ENCODE assay signal across 14 cellular contexts in genomic region chr10:101289541-101289940, GRCh38.
"Had no signal": no experiment of that assay in that cellular context is flagged by ENCODE, and none has a peak within 500 bp of the region (broad histone marks: within the 10 kb centered on the region; RNA-seq: fewer than 3 reads in every experiment).

No MANE protein-coding gene starts in this region.

- H3K36me3 Mint-ChIP-seq: natural killer cell treated with Interleukin-12 subunit alpha and Interleukin-12 subunit beta and Interleukin-15 and Interleukin-18, amount 100 ng/mL, for 72 hours had no signal

- H3K27ac Mint-ChIP-seq: activated T-helper 2 cell treated with anti-CD3 and anti-CD28 coated beads, Interferon-gamma antibody, Interleukin-2, Interleukin-4, amounts not matched to agents 10 μg/mL and 5 μg/mL and 100 μg/mL, durations not matched to agents 14 hours and 24 hours and 36 hours; natural killer cell treated with Interleukin-12 subunit alpha and Interleukin-12 subunit beta and Interleukin-15 and Interleukin-18, amount 100 ng/mL, for 72 hours had no signal

- H3K9me3 Mint-ChIP-seq: activated T-helper 2 cell treated with anti-CD3 and anti-CD28 coated beads, Interferon-gamma antibody, Interleukin-2, Interleukin-4, amounts not matched to agents 10 μg/mL and 5 μg/mL and 100 μg/mL, durations not matched to agents 14 hours and 24 hours and 36 hours; natural killer cell treated with Interleukin-12 subunit alpha and Interleukin-12 subunit beta and Interleukin-15 and Interleukin-18, amount 100 ng/mL, for 72 hours had no signal

- ATAC-seq: left colon; mucosa of descending colon; natural killer cell treated with Interleukin-12 subunit alpha and Interleukin-12 subunit beta and Interleukin-15 and Interleukin-18, amount 100 ng/mL, for 72 hours; stimulated activated naive CD8-positive, alpha-beta T cell treated with anti-CD3 and anti-CD28 coated beads, Interleukin-15, Interleukin-2, amounts not matched to agents 100 U/mL and 50 U/mL, for 24 hours had no signal

- H3K4me3 Mint-ChIP-seq: natural killer cell treated with Interleukin-12 subunit alpha and Interleukin-12 subunit beta and Interleukin-15 and Interleukin-18, amount 100 ng/mL, for 72 hours had no signal

- DNase-seq: activated CD4-positive, alpha-beta T cell treated with anti-CD3 and anti-CD28 coated beads, Interleukin-2, amount 50 U/mL, for 1 hour; activated naive CD4-positive, alpha-beta T cell treated with anti-CD3 and anti-CD28 coated beads, Interleukin-2, amount 50 U/mL, for 16 hours; amniotic stem cell; dermis blood vessel endothelial cell; glutamatergic neuron; left colon; mucosa of descending colon; sigmoid colon; stimulated activated CD4-positive, alpha-beta T cell treated with anti-CD3 and anti-CD28 coated beads, Interleukin-4, amount 100 ng/mL, for 1 hour; stimulated activated CD8-positive, alpha-beta memory T cell treated with anti-CD3 and anti-CD28 coated beads, Interleukin-4, amount 100 ng/mL, for 48 hours; stimulated activated naive CD8-positive, alpha-beta T cell treated with anti-CD3 and anti-CD28 coated beads, Interleukin-15, Interleukin-2, amounts not matched to agents 100 U/mL and 50 U/mL, for 24 hours; T-helper 2 cell had no signal
